Comparison of ENCODE assay signal across 13 cellular contexts in genomic region chr2:105882920-105883319, GRCh38.
"Had no signal": no experiment of that assay in that cellular context is flagged by ENCODE, and none has a peak within 500 bp of the region (broad histone marks: within the 10 kb centered on the region; RNA-seq: fewer than 3 reads in every experiment).

No MANE protein-coding gene starts in this region.

- H3K4me3 Mint-ChIP-seq: T-helper 2 cell treated with Interferon-gamma antibody and Interleukin-4, amounts not matched to agents 5 μg/mL and 100 μg/mL, for 36 hours had no signal

- H3K4me3 ChIP-seq: esophagus squamous epithelium, heart right ventricle, left ventricle myocardium inferior, tibial nerve, uterus had no signal

- H3K27me3 ChIP-seq: esophagus squamous epithelium, heart right ventricle, tibial nerve, uterus had no signal

- H3K27ac ChIP-seq: esophagus squamous epithelium, tibial nerve, uterus had no signal

- H3K27ac Mint-ChIP-seq: T-helper 2 cell treated with Interferon-gamma antibody and Interleukin-4, amounts not matched to agents 5 μg/mL and 100 μg/mL, for 36 hours had no signal

- H3K9me3 ChIP-seq: esophagus squamous epithelium, uterus had no signal

- ATAC-seq: heart right ventricle; stimulated activated naive CD8-positive, alpha-beta T cell treated with anti-CD3 and anti-CD28 coated beads, Interleukin-15, Interleukin-2, amounts not matched to agents 100 U/mL and 50 U/mL, for 24 hours had no signal

- DNase-seq: activated naive CD4-positive, alpha-beta T cell treated with Interleukin-2 at 50 U/mL for 16 hours; cerebellar nuclear complex; effector CD4-positive, alpha-beta T cell; esophagus squamous epithelium; heart right ventricle; left ventricle myocardium inferior; stimulated activated CD8-positive, alpha-beta memory T cell treated with anti-CD3 and anti-CD28 coated beads, Interleukin-4, amount 100 ng/mL, for 48 hours; stimulated activated naive CD8-positive, alpha-beta T cell treated with anti-CD3 and anti-CD28 coated beads, Interleukin-15, Interleukin-2, amounts not matched to agents 100 U/mL and 50 U/mL, for 24 hours; substantia nigra; SW 1271; uterus had no signal

- H3K36me3 ChIP-seq: uterus had no signal
